In the genomic region with DNA sequence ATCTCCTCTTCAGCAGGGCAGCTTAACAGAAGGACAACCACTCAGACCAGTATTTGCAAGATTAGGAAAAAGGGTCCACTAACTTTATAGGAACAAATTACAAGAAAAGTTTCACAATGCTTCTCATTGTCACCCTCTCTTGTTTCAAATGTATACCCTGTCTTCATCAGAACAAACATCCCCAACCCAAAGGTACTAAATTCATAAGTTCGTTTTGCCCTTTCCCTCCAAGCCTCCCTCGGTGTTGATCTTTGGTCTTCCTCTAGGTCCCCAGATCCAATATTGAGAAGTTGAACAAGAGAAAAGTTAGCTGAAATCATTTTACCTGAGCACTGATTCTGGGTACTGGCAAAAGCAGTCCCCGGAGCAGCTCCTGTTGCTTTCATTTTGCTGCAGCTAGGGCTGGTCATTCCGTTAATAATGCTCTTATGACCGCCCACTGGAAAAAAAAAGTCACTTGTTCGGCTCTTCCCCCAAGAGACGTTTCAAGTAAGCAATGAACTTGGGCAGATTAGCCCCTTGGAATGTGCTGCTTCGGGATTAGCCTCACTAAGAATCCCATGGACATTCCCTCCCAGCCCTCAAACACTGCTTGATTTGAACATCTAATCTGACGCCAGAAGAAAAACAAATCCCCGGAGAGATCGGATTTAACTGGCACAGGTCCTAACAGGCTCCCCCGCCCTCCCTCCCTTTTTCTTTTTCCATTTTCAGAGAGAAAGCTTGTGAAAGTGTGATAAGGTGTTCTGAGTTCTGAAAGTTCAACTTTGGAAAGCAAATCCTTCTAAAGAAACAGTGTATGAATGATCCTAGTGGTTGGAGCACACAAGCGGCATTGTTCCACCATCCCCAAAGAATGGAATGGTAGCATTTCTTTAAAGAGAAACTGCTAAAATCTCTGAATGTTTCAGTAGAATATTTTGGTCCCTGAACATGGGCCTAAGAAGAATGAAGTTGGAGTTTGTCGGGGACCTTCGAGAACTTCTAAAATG, we compare ENCODE assay signal across 1 cellular context.
TF ChIP-seq lines count a peak whose summit lies in the region.

No MANE protein-coding gene starts in this region.

TF ChIP-seq in GM23338, 12 proteins besides CTCF, POLR2A, EP300 and RAD21 (continued from another document):
- TF ChIP-seq, protein P1, sequence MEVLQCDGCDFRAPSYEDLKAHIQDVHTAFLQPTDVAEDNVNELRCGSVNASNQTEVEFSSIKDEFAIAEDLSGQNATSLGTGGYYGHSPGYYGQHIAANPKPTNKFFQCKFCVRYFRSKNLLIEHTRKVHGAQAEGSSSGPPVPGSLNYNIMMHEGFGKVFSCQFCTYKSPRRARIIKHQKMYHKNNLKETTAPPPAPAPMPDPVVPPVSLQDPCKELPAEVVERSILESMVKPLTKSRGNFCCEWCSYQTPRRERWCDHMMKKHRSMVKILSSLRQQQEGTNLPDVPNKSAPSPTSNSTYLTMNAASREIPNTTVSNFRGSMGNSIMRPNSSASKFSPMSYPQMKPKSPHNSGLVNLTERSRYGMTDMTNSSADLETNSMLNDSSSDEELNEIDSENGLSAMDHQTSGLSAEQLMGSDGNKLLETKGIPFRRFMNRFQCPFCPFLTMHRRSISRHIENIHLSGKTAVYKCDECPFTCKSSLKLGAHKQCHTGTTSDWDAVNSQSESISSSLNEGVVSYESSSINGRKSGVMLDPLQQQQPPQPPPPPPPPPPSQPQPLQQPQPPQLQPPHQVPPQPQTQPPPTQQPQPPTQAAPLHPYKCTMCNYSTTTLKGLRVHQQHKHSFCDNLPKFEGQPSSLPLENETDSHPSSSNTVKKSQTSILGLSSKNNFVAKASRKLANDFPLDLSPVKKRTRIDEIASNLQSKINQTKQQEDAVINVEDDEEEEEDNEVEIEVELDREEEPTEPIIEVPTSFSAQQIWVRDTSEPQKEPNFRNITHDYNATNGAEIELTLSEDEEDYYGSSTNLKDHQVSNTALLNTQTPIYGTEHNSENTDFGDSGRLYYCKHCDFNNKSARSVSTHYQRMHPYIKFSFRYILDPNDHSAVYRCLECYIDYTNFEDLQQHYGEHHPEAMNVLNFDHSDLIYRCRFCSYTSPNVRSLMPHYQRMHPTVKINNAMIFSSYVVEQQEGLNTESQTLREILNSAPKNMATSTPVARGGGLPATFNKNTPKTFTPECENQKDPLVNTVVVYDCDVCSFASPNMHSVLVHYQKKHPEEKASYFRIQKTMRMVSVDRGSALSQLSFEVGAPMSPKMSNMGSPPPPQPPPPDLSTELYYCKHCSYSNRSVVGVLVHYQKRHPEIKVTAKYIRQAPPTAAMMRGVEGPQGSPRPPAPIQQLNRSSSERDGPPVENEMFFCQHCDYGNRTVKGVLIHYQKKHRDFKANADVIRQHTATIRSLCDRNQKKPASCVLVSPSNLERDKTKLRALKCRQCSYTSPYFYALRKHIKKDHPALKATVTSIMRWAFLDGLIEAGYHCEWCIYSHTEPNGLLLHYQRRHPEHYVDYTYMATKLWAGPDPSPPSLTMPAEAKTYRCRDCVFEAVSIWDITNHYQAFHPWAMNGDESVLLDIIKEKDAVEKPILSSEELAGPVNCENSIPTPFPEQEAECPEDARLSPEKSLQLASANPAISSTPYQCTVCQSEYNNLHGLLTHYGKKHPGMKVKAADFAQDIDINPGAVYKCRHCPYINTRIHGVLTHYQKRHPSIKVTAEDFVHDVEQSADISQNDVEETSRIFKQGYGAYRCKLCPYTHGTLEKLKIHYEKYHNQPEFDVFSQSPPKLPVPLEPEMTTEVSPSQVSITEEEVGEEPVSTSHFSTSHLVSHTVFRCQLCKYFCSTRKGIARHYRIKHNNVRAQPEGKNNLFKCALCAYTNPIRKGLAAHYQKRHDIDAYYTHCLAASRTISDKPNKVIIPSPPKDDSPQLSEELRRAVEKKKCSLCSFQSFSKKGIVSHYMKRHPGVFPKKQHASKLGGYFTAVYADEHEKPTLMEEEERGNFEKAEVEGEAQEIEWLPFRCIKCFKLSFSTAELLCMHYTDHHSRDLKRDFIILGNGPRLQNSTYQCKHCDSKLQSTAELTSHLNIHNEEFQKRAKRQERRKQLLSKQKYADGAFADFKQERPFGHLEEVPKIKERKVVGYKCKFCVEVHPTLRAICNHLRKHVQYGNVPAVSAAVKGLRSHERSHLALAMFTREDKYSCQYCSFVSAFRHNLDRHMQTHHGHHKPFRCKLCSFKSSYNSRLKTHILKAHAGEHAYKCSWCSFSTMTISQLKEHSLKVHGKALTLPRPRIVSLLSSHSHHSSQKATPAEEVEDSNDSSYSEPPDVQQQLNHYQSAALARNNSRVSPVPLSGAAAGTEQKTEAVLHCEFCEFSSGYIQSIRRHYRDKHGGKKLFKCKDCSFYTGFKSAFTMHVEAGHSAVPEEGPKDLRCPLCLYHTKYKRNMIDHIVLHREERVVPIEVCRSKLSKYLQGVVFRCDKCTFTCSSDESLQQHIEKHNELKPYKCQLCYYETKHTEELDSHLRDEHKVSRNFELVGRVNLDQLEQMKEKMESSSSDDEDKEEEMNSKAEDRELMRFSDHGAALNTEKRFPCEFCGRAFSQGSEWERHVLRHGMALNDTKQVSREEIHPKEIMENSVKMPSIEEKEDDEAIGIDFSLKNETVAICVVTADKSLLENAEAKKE (CRISPR knock-in tag; IDR thresholded peaks at IDR 0.05): no peak
- TF ChIP-seq POLR2AphosphoS5 (IDR thresholded peaks at IDR 0.05; ENCODE audit: low read depth) (no peak), EZH2phosphoT487 (IDR thresholded peaks at IDR 0.05; ENCODE audit: unreplicated experiment) (no peak), ZNF114 (CRISPR knock-in tag; IDR thresholded peaks at IDR 0.05) (no peak), NANOG (IDR thresholded peaks at IDR 0.05; ENCODE audit: borderline replicate concordance) (no peak)
- TF ChIP-seq, protein P2, sequence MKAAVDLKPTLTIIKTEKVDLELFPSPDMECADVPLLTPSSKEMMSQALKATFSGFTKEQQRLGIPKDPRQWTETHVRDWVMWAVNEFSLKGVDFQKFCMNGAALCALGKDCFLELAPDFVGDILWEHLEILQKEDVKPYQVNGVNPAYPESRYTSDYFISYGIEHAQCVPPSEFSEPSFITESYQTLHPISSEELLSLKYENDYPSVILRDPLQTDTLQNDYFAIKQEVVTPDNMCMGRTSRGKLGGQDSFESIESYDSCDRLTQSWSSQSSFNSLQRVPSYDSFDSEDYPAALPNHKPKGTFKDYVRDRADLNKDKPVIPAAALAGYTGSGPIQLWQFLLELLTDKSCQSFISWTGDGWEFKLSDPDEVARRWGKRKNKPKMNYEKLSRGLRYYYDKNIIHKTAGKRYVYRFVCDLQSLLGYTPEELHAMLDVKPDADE (IDR thresholded peaks at IDR 0.05): no peak
- TF ChIP-seq, protein P3, sequence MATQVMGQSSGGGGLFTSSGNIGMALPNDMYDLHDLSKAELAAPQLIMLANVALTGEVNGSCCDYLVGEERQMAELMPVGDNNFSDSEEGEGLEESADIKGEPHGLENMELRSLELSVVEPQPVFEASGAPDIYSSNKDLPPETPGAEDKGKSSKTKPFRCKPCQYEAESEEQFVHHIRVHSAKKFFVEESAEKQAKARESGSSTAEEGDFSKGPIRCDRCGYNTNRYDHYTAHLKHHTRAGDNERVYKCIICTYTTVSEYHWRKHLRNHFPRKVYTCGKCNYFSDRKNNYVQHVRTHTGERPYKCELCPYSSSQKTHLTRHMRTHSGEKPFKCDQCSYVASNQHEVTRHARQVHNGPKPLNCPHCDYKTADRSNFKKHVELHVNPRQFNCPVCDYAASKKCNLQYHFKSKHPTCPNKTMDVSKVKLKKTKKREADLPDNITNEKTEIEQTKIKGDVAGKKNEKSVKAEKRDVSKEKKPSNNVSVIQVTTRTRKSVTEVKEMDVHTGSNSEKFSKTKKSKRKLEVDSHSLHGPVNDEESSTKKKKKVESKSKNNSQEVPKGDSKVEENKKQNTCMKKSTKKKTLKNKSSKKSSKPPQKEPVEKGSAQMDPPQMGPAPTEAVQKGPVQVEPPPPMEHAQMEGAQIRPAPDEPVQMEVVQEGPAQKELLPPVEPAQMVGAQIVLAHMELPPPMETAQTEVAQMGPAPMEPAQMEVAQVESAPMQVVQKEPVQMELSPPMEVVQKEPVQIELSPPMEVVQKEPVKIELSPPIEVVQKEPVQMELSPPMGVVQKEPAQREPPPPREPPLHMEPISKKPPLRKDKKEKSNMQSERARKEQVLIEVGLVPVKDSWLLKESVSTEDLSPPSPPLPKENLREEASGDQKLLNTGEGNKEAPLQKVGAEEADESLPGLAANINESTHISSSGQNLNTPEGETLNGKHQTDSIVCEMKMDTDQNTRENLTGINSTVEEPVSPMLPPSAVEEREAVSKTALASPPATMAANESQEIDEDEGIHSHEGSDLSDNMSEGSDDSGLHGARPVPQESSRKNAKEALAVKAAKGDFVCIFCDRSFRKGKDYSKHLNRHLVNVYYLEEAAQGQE (IDR thresholded peaks at IDR 0.05; ENCODE audit: unreplicated experiment): no peak
